In the genomic region with DNA sequence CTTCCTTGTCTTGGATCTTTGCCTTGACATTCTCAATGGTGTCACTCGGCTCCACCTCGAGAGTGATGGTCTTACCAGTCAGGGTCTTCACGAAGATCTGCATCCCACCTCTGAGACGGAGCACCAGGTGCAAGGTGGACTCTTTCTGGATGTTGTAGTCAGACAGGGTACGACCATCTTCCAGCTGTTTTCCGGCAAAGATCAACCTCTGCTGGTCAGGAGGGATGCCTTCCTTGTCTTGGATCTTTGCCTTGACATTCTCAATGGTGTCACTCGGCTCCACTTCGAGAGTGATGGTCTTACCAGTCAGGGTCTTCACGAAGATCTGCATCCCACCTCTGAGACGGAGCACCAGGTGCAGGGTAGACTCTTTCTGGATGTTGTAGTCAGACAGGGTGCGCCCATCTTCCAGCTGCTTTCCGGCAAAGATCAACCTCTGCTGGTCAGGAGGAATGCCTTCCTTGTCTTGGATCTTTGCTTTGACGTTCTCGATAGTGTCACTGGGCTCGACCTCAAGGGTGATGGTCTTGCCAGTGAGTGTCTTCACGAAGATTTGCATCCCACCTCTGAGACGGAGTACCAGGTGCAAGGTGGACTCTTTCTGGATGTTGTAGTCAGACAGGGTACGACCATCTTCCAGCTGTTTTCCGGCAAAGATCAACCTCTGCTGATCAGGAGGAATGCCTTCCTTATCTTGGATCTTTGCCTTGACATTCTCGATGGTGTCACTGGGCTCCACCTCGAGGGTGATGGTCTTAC, we compare ENCODE assay signal across 8 cellular contexts. TPM values are rescaled to one million over a fixed set of nuclear protein-coding genes. Genes with fewer than 3 reads are reported as not detected.
DNase-seq lines count a peak whose midpoint lies in the region; ATAC-seq, FAIRE-seq and TF ChIP-seq lines count a peak whose summit lies in the region.
"Not testable (repeated sequence)": the region's sequence is repeated elsewhere in the genome, so short reads cannot be mapped to it uniquely, and the experiment has no call there.

No MANE protein-coding gene starts in this region.

- RAD21 ChIA-PET in GM12878 (lab: Charles Lee; ENCODE audit: unreplicated experiment) = not testable (repeated sequence)

- H3K27ac Mint-ChIP-seq in activated CD4-positive, alpha-beta T cell treated with anti-CD3 and anti-CD28 coated beads, Interleukin-2, amount 10 ng/mL, durations not matched to agents 24 days and 14 days = not testable (repeated sequence)

- TF ChIP-seq POLR2A in GM12878 (IDR thresholded peaks at IDR 0.05; ENCODE audit: low read depth, low read length) = peak; percentile 42; the same call in 1 of the 2 replicates
- peak in 1 of 4 donors; percentile 48 for TF ChIP-seq POLR2A in stomach (IDR thresholded peaks at IDR 0.05)

- TF ChIP-seq EP300 in GM12878 (IDR thresholded peaks at IDR 0.05; ENCODE audit: borderline replicate concordance in 1 of 2, control insufficient read depth in 1 of 2, low read depth in 2 of 2, low read length in 2 of 2); stomach (IDR thresholded peaks at IDR 0.05): not testable (repeated sequence)

- POLR2A ChIA-PET in GM12878 (lab: Charles Lee) = interaction anchor here (0.6 to 16.4 kb wide), 3 partner anchors 9 to 33 kb away, joined by 3 to 346 read pairs (median 5); no protein-coding TSS in a partner anchor

- H4K20me1 ChIP-seq in BLaER1 treated with 17β-estradiol and CSF1 and Interleukin-3, amounts not matched to agents 10 nM and 100 nM = peaks cover 56 to 65% (median 62%) of the 10 kb centered on the region in 11 experiments
- peaks cover 21% of the 10 kb centered on the region for H4K20me1 ChIP-seq in KMS-11 (ENCODE audit: insufficient read depth)
- H4K20me1 ChIP-seq in GM12878 (ENCODE audit: control insufficient read depth, insufficient read depth) = peaks cover 17% of the 10 kb centered on the region

- H3K36me3 Mint-ChIP-seq in activated CD4-positive, alpha-beta T cell treated with anti-CD3 and anti-CD28 coated beads, Interleukin-2, amount 10 ng/mL, durations not matched to agents 24 days and 14 days (ENCODE audit: low read depth) = peaks cover 44% of the 10 kb centered on the region

- H3K4me1 ChIP-seq in BLaER1 treated with 17β-estradiol and CSF1 and Interleukin-3, amounts not matched to agents 10 nM and 100 nM = peaks cover 35 to 56% (median 46%) of the 10 kb centered on the region in 10 experiments
- H3K4me1 ChIP-seq in KMS-11 (ENCODE audit: low read depth, poor library complexity, severe bottlenecking) (peaks cover 19% of the 10 kb centered on the region), left lung (peaks cover 34 to 58% of the 10 kb centered on the region in 2 donors), neuron (ENCODE audit: insufficient read depth, low read length) (peaks cover 40% of the 10 kb centered on the region), stomach (peaks cover 39 to 63% (median 60%) of the 10 kb centered on the region in 4 donors)
- H3K4me1 ChIP-seq in GM12878 (ENCODE audit: control insufficient read depth, insufficient read depth, low read length) = not testable (repeated sequence)

- TF ChIP-seq RAD21 in GM12878 (IDR thresholded peaks at IDR 0.05; ENCODE audit: insufficient read depth, low read depth, low read length) = not testable (repeated sequence)

- 81% methylated on average over 18 of the region's 21 CpGs for WGBS in GM12878 (ENCODE audit: insufficient coverage, insufficient replicate concordance, low lambda C conversion rate, missing lambda C conversion rate)
- 28 to 58% (median 49%) methylated on average over 13 to 18 of the region's 21 CpGs for whole genome bisulfite sequencing in stomach, 5 donors

- H3K9me3 Mint-ChIP-seq in activated CD4-positive, alpha-beta T cell treated with anti-CD3 and anti-CD28 coated beads, Interleukin-2, amount 10 ng/mL, durations not matched to agents 24 days and 14 days = not testable (repeated sequence)

- CTCF ChIA-PET in GM12878 (lab: Yijun Ruan, JAX) = interaction anchor here (1.0 to 21.3 kb wide), 2 partner anchors 27 to 42 kb away, joined by 4 to 523 read pairs; no protein-coding TSS in a partner anchor

- FAIRE-seq in GM12878 (lab: Jason Lieb, UNC) = not testable (repeated sequence)

- intact Hi-C loops in activated CD4-positive, alpha-beta T cell treated with anti-CD3 and anti-CD28 coated beads, Interleukin-2, amount 10 ng/mL, durations not matched to agents 24 days and 14 days (cut with micrococcal nuclease); left lung (cut with DNase I); stomach (cut with DNase I; ENCODE audit: low total_unique reads): not testable (repeated sequence)
- intact Hi-C loops in GM12878 (cut with micrococcal nuclease; ENCODE audit: unreplicated experiment) = loop anchor here (10.0 kb wide), 2 partner anchors 348 to 788 kb away; a partner anchor contains a TSS

- ATAC-seq in GM12878, left lung: not testable (repeated sequence)

- H3K79me2 ChIP-seq in KMS-11 (ENCODE audit: insufficient read depth, low read depth) (peaks cover 32% of the 10 kb centered on the region), GM12878 (ENCODE audit: control insufficient read depth, insufficient read depth, low read length) (peaks cover 54% of the 10 kb centered on the region)

- peak overlapping the region in 10 of 11 experiments; percentile 97 to 100 (median 99); a peak in 16 of 22 replicates for H3K9ac ChIP-seq in BLaER1 treated with 17β-estradiol and CSF1 and Interleukin-3, amounts not matched to agents 10 nM and 100 nM
- peak overlapping the region; percentile 99; the same call in 1 of the 2 replicates for H3K9ac ChIP-seq in KMS-11
- not testable (repeated sequence) for H3K9ac ChIP-seq in GM12878 (ENCODE audit: control insufficient read depth, insufficient read depth, low read length)

- TSS peak; percentile 68 for BruUV-seq in GM12878 (replicated peaks; lab: Mats Ljungman, UMichigan)

- H3K9me3 ChIP-seq in BLaER1 treated with 17β-estradiol and CSF1 and Interleukin-3, amounts not matched to agents 10 nM and 100 nM (replicated peaks in 1 of 11); GM12878 (replicated peaks; ENCODE audit: control insufficient read depth, insufficient read depth, low read length); left lung; neuron (ENCODE audit: low read length); stomach: not testable (repeated sequence)

- peaks cover 52% of the 10 kb centered on the region for H3K4me1 Mint-ChIP-seq in activated CD4-positive, alpha-beta T cell treated with anti-CD3 and anti-CD28 coated beads, Interleukin-2, amount 10 ng/mL, durations not matched to agents 24 days and 14 days

- H3K27ac ChIP-seq in BLaER1 treated with 17β-estradiol and CSF1 and Interleukin-3, amounts not matched to agents 10 nM and 100 nM = peak overlapping the region in 1 of 11 experiments; percentile 100; a peak in 1 of 22 replicates
- not testable (repeated sequence) for H3K27ac ChIP-seq in KMS-11; GM12878 (ENCODE audit: control insufficient read depth, insufficient read depth)
- peak overlapping the region in 1 of 2 donors; percentile 99 for H3K27ac ChIP-seq in left lung
- H3K27ac ChIP-seq in stomach = peak overlapping the region in 4 of 5 donors; percentile 98 to 100 (median 100)

- H3K27me3 Mint-ChIP-seq in activated CD4-positive, alpha-beta T cell treated with anti-CD3 and anti-CD28 coated beads, Interleukin-2, amount 10 ng/mL, durations not matched to agents 24 days and 14 days = not testable (repeated sequence)

- DNase-seq in activated CD4-positive, alpha-beta T cell treated with anti-CD3 and anti-CD28 coated beads, Interleukin-2, amount 10 ng/mL, durations not matched to agents 24 days and 14 days; GM12878 (ENCODE audit: low read depth, low spot score); epithelial cell of esophagus (ENCODE audit: low read depth); left lung; stomach: not testable (repeated sequence)

- peaks cover 31 to 39% (median 34%) of the 10 kb centered on the region in 11 experiments for H3K36me3 ChIP-seq in BLaER1 treated with 17β-estradiol and CSF1 and Interleukin-3, amounts not matched to agents 10 nM and 100 nM
- not testable (repeated sequence) for H3K36me3 ChIP-seq in KMS-11 (ENCODE audit: insufficient read depth)
- H3K36me3 ChIP-seq in GM12878 (ENCODE audit: control insufficient read depth in 2 of 2, insufficient read depth in 2 of 2, low read length in 1 of 2) (peaks cover 8 to 14% of the 10 kb centered on the region in 2 experiments), left lung (peaks cover 0 to 36% of the 10 kb centered on the region in 2 donors), neuron (ENCODE audit: insufficient read depth, low read length) (peaks cover 27% of the 10 kb centered on the region), stomach (peaks cover 17 to 35% (median 31%) of the 10 kb centered on the region in 4 donors)

- in situ Hi-C loops in GM12878 (cut with MboI) = loop anchor here (25.0 kb wide), 1 partner anchor 1475 kb away; a partner anchor contains a TSS

- H3K4me3 ChIP-seq in BLaER1 treated with 17β-estradiol and CSF1 and Interleukin-3, amounts not matched to agents 10 nM and 100 nM = peak overlapping the region; percentile 76 to 99 (median 92)
- H3K4me3 ChIP-seq in KMS-11 (IDR thresholded peaks at IDR 0.05; ENCODE audit: insufficient read depth, low read depth, low read length) = not testable (repeated sequence)
- H3K4me3 ChIP-seq in GM12878 (peak overlapping the region; percentile 97; the same call in 1 of the 2 replicates), epithelial cell of esophagus (ENCODE audit: low read length) (peak overlapping the region; percentile 99), left lung (peak overlapping the region; percentile 83 to 85), neuron (ENCODE audit: low read length) (peak overlapping the region; percentile 66), stomach (peak overlapping the region; percentile 79 to 88 (median 81))

- SMC1A ChIA-PET in GM12878 (lab: Charles Lee; ENCODE audit: uncharacterized antibody, unreplicated experiment) = interaction anchor here (12.3 kb wide), 1 partner anchor 25 kb away, joined by 294 read pairs; no protein-coding TSS in a partner anchor

- peak overlapping the region; percentile 99 for H3K4me3 Mint-ChIP-seq in activated CD4-positive, alpha-beta T cell treated with anti-CD3 and anti-CD28 coated beads, Interleukin-2, amount 10 ng/mL, durations not matched to agents 24 days and 14 days

- H2AFZ ChIP-seq in KMS-11 (ENCODE audit: low read depth); GM12878 (ENCODE audit: control insufficient read depth, low read depth, low read length); neuron (ENCODE audit: low read depth, low read length): not testable (repeated sequence)

- not testable (repeated sequence) for TF ChIP-seq CTCF in KMS-11 (conservative IDR thresholded peaks at IDR 0.05; ENCODE audit: low read depth, low read length); GM12878 (IDR thresholded peaks at IDR 0.05 in 2 of 3, conservative IDR thresholded peaks at IDR 0.05 in 1 of 3; ENCODE audit: control insufficient read depth in 2 of 3, extremely low read depth in 1 of 3, insufficient read depth in 1 of 3, low read depth in 3 of 3, low read length in 3 of 3); epithelial cell of esophagus (IDR thresholded peaks at IDR 0.05; ENCODE audit: insufficient read depth, low read depth, low read length, missing control alignments); left lung (IDR thresholded peaks at IDR 0.05); stomach (IDR thresholded peaks at IDR 0.05)

- H3K4me2 ChIP-seq in BLaER1 treated with 17β-estradiol and CSF1 and Interleukin-3, amounts not matched to agents 10 nM and 100 nM = peak overlapping the region; percentile 85 to 97 (median 93)
- H3K4me2 ChIP-seq in KMS-11 = peak overlapping the region; percentile 92; the same call in 1 of the 2 replicates
- H3K4me2 ChIP-seq in GM12878 (ENCODE audit: control insufficient read depth, insufficient read depth) = peak overlapping the region; percentile 64; the same call in 1 of the 2 replicates

- H3K27me3 ChIP-seq in BLaER1 treated with 17β-estradiol and CSF1 and Interleukin-3, amounts not matched to agents 10 nM and 100 nM; KMS-11 (ENCODE audit: insufficient read depth, low read depth); GM12878 (replicated peaks in 1 of 2; ENCODE audit: control insufficient read depth in 2 of 2, insufficient read depth in 2 of 2, low read length in 1 of 2); left lung; neuron (ENCODE audit: insufficient read depth, low read length); stomach: not testable (repeated sequence)

RNA-seq across cellular contexts. Expression of a gene that starts 1.7 kb away (rescaled TPM):
- total RNA-seq in activated CD4-positive, alpha-beta T cell treated with anti-CD3 and anti-CD28 coated beads, Interleukin-2, amount 10 ng/mL, durations not matched to agents 24 days and 14 days = 778 and 788 TPM in 2 replicates
- total RNA-seq in GM12878 (2013; cell fraction: nucleolus; rRNA removed) = 329 and 366 TPM in 2 replicates
- 883 and 944 TPM in 2 replicates for total RNA-seq in GM12878 (2014; rRNA removed)
- 816 and 821 TPM in 2 replicates for total RNA-seq in GM12878 (2014; rRNA removed; fragmentation: Illumina TruSeq; extraction: Trizol)
- total RNA-seq in GM12878 (2021) = 736 and 799 TPM in 2 replicates
- 1,550 TPM for polyA plus RNA-seq in GM12878 (2011; ENCODE audit: low read depth)
- polyA plus RNA-seq in GM12878 (2011; rRNA removed) = 1,270 and 1,666 TPM in 2 replicates
- polyA plus RNA-seq in GM12878 (2011; cell fraction: cytosol; rRNA removed) = 1,638 and 1,774 TPM in 2 replicates
- 1,319 and 1,377 TPM in 2 replicates for polyA plus RNA-seq in GM12878 (2011; cell fraction: nucleus; rRNA removed)
- 962 and 1,441 TPM in 2 replicates for polyA plus RNA-seq in GM12878 (2012)
- polyA plus RNA-seq in GM12878 (2014; fragmentation: Illumina TruSeq; extraction: Trizol) = 973 and 1,123 TPM in 2 replicates
- polyA plus RNA-seq in GM12878 (2014; fragmentation: Nextera tagmentation; extraction: Ambion mirVana) = 1,000 to 10,000 TPM in 1 of 2 experiments, 100 to 1,000 TPM in 1; 785 to 1,214 TPM
- polyA plus RNA-seq in GM12878 (2014; rRNA removed) = 610 and 653 TPM in 2 replicates
- 100 to 1,000 TPM; 866 to 909 TPM for polyA plus RNA-seq in GM12878 (2016; fragmentation: Nextera tagmentation; extraction: Ambion mirVana)
- 980 and 1,147 TPM in 2 replicates for polyA minus RNA-seq in GM12878 (2011; rRNA and poly(A)+ RNA removed)
- 232 and 279 TPM in 2 replicates for polyA minus RNA-seq in GM12878 (2011; cell fraction: cytosol; rRNA and poly(A)+ RNA removed)
- 143 and 182 TPM in 2 replicates for polyA minus RNA-seq in GM12878 (2011; cell fraction: nucleus; rRNA and poly(A)+ RNA removed)
- 1,000 to 10,000 TPM in 1 of 2 donors, 100 to 1,000 TPM in 1; 933 to 1,095 TPM for total RNA-seq in left lung
- 1,000 to 10,000 TPM in 3 of 5 donors, 100 to 1,000 TPM in 2; 409 to 1,431 (median 1,065) TPM for total RNA-seq in stomach
- polyA plus RNA-seq in stomach = 1,000 to 10,000 TPM in 1 of 3 donors, 100 to 1,000 TPM in 2; 875 to 1,080 (median 957) TPM

RNA-seq across cellular contexts. Expression of a gene that starts 49.0 kb away (rescaled TPM):
- total RNA-seq in activated CD4-positive, alpha-beta T cell treated with anti-CD3 and anti-CD28 coated beads, Interleukin-2, amount 10 ng/mL, durations not matched to agents 24 days and 14 days = 23.8 and 25.6 TPM in 2 replicates
- total RNA-seq in GM12878 (2013; cell fraction: nucleolus; rRNA removed) = 359 and 403 TPM in 2 replicates
- total RNA-seq in GM12878 (2014; rRNA removed) (46.5 and 51.4 TPM in 2 replicates), GM12878 (2014; rRNA removed; fragmentation: Illumina TruSeq; extraction: Trizol) (27.9 and 29.9 TPM in 2 replicates), GM12878 (2021) (102 and 104 TPM in 2 replicates), left lung (10 to 100 TPM; 23.5 to 36.5 TPM), stomach (10 to 100 TPM in 2 of 5 donors, 1 to 10 TPM in 3; 2.9 to 63.7 (median 8.3) TPM)
- 27.3 TPM for polyA plus RNA-seq in GM12878 (2011; ENCODE audit: low read depth)
- polyA plus RNA-seq in GM12878 (2011; rRNA removed) (50.6 and 89.3 TPM in 2 replicates), GM12878 (2014; fragmentation: Illumina TruSeq; extraction: Trizol) (66.0 and 78.8 TPM in 2 replicates), GM12878 (2014; fragmentation: Nextera tagmentation; extraction: Ambion mirVana) (1 to 10 TPM in 1 of 2 experiments, under 1 TPM in 1; 0.34 to 3.3 TPM), GM12878 (2014; rRNA removed) (81.4 and 89.5 TPM in 2 replicates), GM12878 (2016; fragmentation: Nextera tagmentation; extraction: Ambion mirVana) (10 to 100 TPM; 62.8 to 63.3 TPM), stomach (10 to 100 TPM in 1 of 3 donors, 1 to 10 TPM in 2; 6.7 to 19.4 (median 9.3) TPM)
- 131 and 137 TPM in 2 replicates for polyA plus RNA-seq in GM12878 (2011; cell fraction: cytosol; rRNA removed)
- 542 and 556 TPM in 2 replicates for polyA plus RNA-seq in GM12878 (2011; cell fraction: nucleus; rRNA removed)
- 61.4 and 89.0 TPM in 2 replicates for polyA plus RNA-seq in GM12878 (2012)
- 89.0 and 116 TPM in 2 replicates for polyA minus RNA-seq in GM12878 (2011; rRNA and poly(A)+ RNA removed)
- polyA minus RNA-seq in GM12878 (2011; cell fraction: cytosol; rRNA and poly(A)+ RNA removed) = 31.7 and 37.7 TPM in 2 replicates
- polyA minus RNA-seq in GM12878 (2011; cell fraction: nucleus; rRNA and poly(A)+ RNA removed) = 70.1 and 83.4 TPM in 2 replicates
